13 cellular contexts compared by ENCODE assay signal in the genomic region with DNA sequence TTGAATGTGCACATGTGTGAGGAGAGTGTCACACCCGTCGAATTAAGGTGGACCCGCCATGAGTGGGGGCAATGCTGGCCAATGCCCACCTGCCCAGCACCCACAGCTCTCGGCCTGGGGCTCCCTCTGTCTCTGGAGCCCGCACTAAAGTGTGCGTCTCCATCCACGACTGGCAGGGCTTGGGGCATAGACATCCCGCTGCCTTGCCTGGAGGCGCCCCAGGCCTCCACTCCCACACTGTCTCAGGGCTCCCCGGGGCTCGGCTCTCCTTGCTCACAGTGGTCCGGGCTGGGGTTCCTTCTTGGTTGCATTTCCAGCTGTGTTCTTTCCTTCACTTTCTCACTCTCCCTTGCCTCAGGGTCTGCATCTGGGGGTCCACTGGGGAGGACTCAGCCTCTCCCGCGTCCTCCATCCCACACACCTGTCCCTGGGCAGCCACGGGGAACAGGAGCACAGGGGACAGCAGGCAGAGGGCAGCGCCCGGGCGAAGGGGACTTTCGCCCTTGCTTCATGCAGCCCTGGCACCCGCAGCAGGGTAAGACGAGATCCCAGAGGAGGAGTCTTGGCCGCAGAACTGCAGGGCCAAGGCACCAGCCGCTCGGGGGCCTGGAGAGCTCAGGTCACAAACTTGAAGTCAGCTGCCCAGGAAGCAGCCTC. TPM values are rescaled to one million over a fixed set of nuclear protein-coding genes. Genes with fewer than 3 reads are reported as not detected.
DNase-seq lines count a peak whose midpoint lies in the region; ATAC-seq, FAIRE-seq and TF ChIP-seq lines count a peak whose summit lies in the region.
"Had no signal": no experiment of that assay in that cellular context is flagged by ENCODE, and none has a peak within 500 bp of the region (broad histone marks: within the 10 kb centered on the region; RNA-seq: fewer than 3 reads in every experiment).

No MANE protein-coding gene starts in this region.

- no peaks in the 10 kb centered on the region for H3K9me3 Mint-ChIP-seq in stimulated activated naive CD8-positive, alpha-beta T cell treated with anti-CD3 and anti-CD28 coated beads, Interleukin-15, Interleukin-2, amounts not matched to agents 100 ng/mL and 50 ng/mL, for 24 hours
- no peaks in the 10 kb centered on the region for H3K9me3 Mint-ChIP-seq in activated B cell treated with CpG ODN at 0.5 μM for 24 hours

- H3K4me2 ChIP-seq in HepG2 (ENCODE audit: low read depth, low read length): peak overlapping the region; percentile 57

- TF ChIP-seq CTCF in activated B cell treated with CpG ODN at 0.5 μM for 24 hours (IDR thresholded peaks at IDR 0.05): no peak
- no peak for TF ChIP-seq CTCF in HepG2 (CRISPR knock-in tag; IDR thresholded peaks at IDR 0.05)
- no peak for TF ChIP-seq CTCF in upper lobe of right lung (IDR thresholded peaks at IDR 0.05)

- no peak for DNase-seq in stimulated activated naive CD8-positive, alpha-beta T cell treated with anti-CD3 and anti-CD28 coated beads, Interleukin-15, Interleukin-2, amounts not matched to agents 100 U/mL and 50 U/mL, for 24 hours
- no peak for DNase-seq in activated B cell treated with CpG ODN at 0.5 μM for 24 hours
- DNase-seq in HepG2 (ENCODE audit: low spot score): no peak
- DNase-seq in upper lobe of right lung: no peak
- no peak for DNase-seq in anterior cingulate cortex (lab: John Stamatoyannopoulos, UW)
- no peak for DNase-seq in stimulated activated CD4-positive, alpha-beta T cell treated with anti-CD3 and anti-CD28 coated beads, Interleukin-4, amount 100 ng/mL, for 4 hours
- DNase-seq: adrenal gland; effector CD4-positive, alpha-beta T cell; glutamatergic neuron; NCI-H1092 treated with DMSO at 0.1 percent for 48 hours had no signal

- no peak for FAIRE-seq in HepG2 (lab: Jason Lieb, UNC)

- H3K4me1 Mint-ChIP-seq in stimulated activated naive CD8-positive, alpha-beta T cell treated with anti-CD3 and anti-CD28 coated beads, Interleukin-15, Interleukin-2, amounts not matched to agents 100 ng/mL and 50 ng/mL, for 24 hours (ENCODE audit: low read depth): peaks cover 40% of the 10 kb centered on the region
- H3K4me1 Mint-ChIP-seq in activated B cell treated with CpG ODN at 0.5 μM for 24 hours: peaks cover 25% of the 10 kb centered on the region

- POLR2A ChIA-PET in activated B cell treated with CpG ODN at 0.5 μM for 24 hours (lab: Charles Lee): no interaction called here
- POLR2A ChIA-PET in HepG2 (lab: Yijun Ruan, JAX): no interaction called here

- no peaks in the 10 kb centered on the region for H4K20me1 ChIP-seq in HepG2 (ENCODE audit: insufficient read depth, low read length)

- in situ Hi-C loops in HepG2 (cut with HindIII; ENCODE audit: extremely low pct_ligation_motif_present, low pct_unique_long_range_greater_than_20kb): loop anchor here (10.0 to 25.0 kb wide), 2 partner anchors 91 to 264 kb away; no protein-coding TSS in a partner anchor

- no peak for TF ChIP-seq RAD21 in HepG2 (CRISPR knock-in tag; IDR thresholded peaks at IDR 0.05)

- H3K27me3 ChIP-seq in HepG2 (ENCODE audit: control insufficient read depth in 1 of 2, insufficient read depth in 2 of 2, low read length in 2 of 2): peaks cover 30 to 71% of the 10 kb centered on the region in 2 experiments
- peaks cover 8% of the 10 kb centered on the region for H3K27me3 ChIP-seq in upper lobe of right lung
- H3K27me3 ChIP-seq: BE2C had no signal

- H3K9me3 ChIP-seq in HepG2 (ENCODE audit: low read length) (no peaks in the 10 kb centered on the region), upper lobe of right lung (no peaks in the 10 kb centered on the region)
- H3K9me3 ChIP-seq: adrenal gland, BE2C had no signal

- no peak overlapping the region; the same call in 1 of the 2 replicates for H3K9ac ChIP-seq in HepG2 (ENCODE audit: insufficient read depth, low read depth, low read length)

- H3K36me3 Mint-ChIP-seq in stimulated activated naive CD8-positive, alpha-beta T cell treated with anti-CD3 and anti-CD28 coated beads, Interleukin-15, Interleukin-2, amounts not matched to agents 100 ng/mL and 50 ng/mL, for 24 hours (ENCODE audit: low read depth): no peaks in the 10 kb centered on the region
- no peaks in the 10 kb centered on the region for H3K36me3 Mint-ChIP-seq in activated B cell treated with CpG ODN at 0.5 μM for 24 hours (ENCODE audit: low read depth)

- no peaks in the 10 kb centered on the region for H3K27me3 Mint-ChIP-seq in stimulated activated naive CD8-positive, alpha-beta T cell treated with anti-CD3 and anti-CD28 coated beads, Interleukin-15, Interleukin-2, amounts not matched to agents 100 ng/mL and 50 ng/mL, for 24 hours
- no peaks in the 10 kb centered on the region for H3K27me3 Mint-ChIP-seq in activated B cell treated with CpG ODN at 0.5 μM for 24 hours

- WGBS in HepG2 (ENCODE audit: low lambda C conversion rate): 43% methylated on average over 24 of the region's 24 CpGs

- H3K4me3 ChIP-seq in HepG2 (replicated peaks in 1 of 3; ENCODE audit: insufficient read depth in 1 of 3, low read depth in 2 of 3, low read length in 3 of 3): peak overlapping the region in 1 of 3 experiments; percentile 56; a peak in 2 of 6 replicates
- no peak overlapping the region for H3K4me3 ChIP-seq in upper lobe of right lung
- H3K4me3 ChIP-seq: adrenal gland had no signal

- H2AFZ ChIP-seq in HepG2 (ENCODE audit: low read length): no peak overlapping the region

- no peaks in the 10 kb centered on the region for H3K36me3 ChIP-seq in HepG2 (replicated peaks in 1 of 2; ENCODE audit: control insufficient read depth in 1 of 2, insufficient read depth in 2 of 2, low read length in 2 of 2)
- H3K36me3 ChIP-seq in upper lobe of right lung: no peaks in the 10 kb centered on the region
- H3K36me3 ChIP-seq: adrenal gland, BE2C had no signal

- no peaks in the 10 kb centered on the region for H3K79me2 ChIP-seq in HepG2 (ENCODE audit: insufficient read depth, low read length)

- peak overlapping the region; percentile 62 for H3K4me3 Mint-ChIP-seq in stimulated activated naive CD8-positive, alpha-beta T cell treated with anti-CD3 and anti-CD28 coated beads, Interleukin-15, Interleukin-2, amounts not matched to agents 100 ng/mL and 50 ng/mL, for 24 hours
- H3K4me3 Mint-ChIP-seq in activated B cell treated with CpG ODN at 0.5 μM for 24 hours: peak overlapping the region; percentile 38

- TF ChIP-seq POLR2A in HepG2 (IDR thresholded peaks at IDR 0.05; ENCODE audit: insufficient read depth in 1 of 2, low read depth in 2 of 2, low read length in 2 of 2): no peak

- no peak overlapping the region for H3K27ac ChIP-seq in HepG2 (ENCODE audit: extremely low read length, insufficient read depth, low read length)
- H3K27ac ChIP-seq in upper lobe of right lung: peak overlapping the region; percentile 24

- H3K4me1 ChIP-seq in HepG2 (ENCODE audit: insufficient read depth, low read length): peaks cover 26% of the 10 kb centered on the region
- peaks cover 11% of the 10 kb centered on the region for H3K4me1 ChIP-seq in upper lobe of right lung

- peak overlapping the region; percentile 97 for H3K27ac Mint-ChIP-seq in stimulated activated naive CD8-positive, alpha-beta T cell treated with anti-CD3 and anti-CD28 coated beads, Interleukin-15, Interleukin-2, amounts not matched to agents 100 ng/mL and 50 ng/mL, for 24 hours
- peak overlapping the region; percentile 76 for H3K27ac Mint-ChIP-seq in activated B cell treated with CpG ODN at 0.5 μM for 24 hours

- CTCF ChIA-PET in activated B cell treated with CpG ODN at 0.5 μM for 24 hours (lab: Charles Lee) (no interaction called here), HepG2 (lab: Yijun Ruan, JAX; ENCODE audit: low intra/inter-chr PET ratio, low total read pairs) (no interaction called here)

- TF ChIP-seq EP300 in HepG2 (IDR thresholded peaks at IDR 0.05; ENCODE audit: low read depth in 2 of 2, low read length in 2 of 2) (no peak), HepG2 (CRISPR knock-in tag; IDR thresholded peaks at IDR 0.05; ENCODE audit: borderline replicate concordance) (no peak)

- no peak for ATAC-seq in stimulated activated naive CD8-positive, alpha-beta T cell treated with anti-CD3 and anti-CD28 coated beads, Interleukin-15, Interleukin-2, amounts not matched to agents 100 U/mL and 50 U/mL, for 24 hours
- ATAC-seq in activated B cell treated with CpG ODN at 0.5 μM for 24 hours (ENCODE audit: low read depth) (no peak), HepG2 (peak; percentile 7), upper lobe of right lung (no peak), GM19351 (IDR thresholded peaks at IDR 0.05; ENCODE audit: unreplicated experiment) (no peak)

- intact Hi-C loops in activated B cell treated with CpG ODN at 0.5 μM for 24 hours (cut with micrococcal nuclease): loop anchor here (2.0 kb wide), 1 partner anchor 35 kb away; no protein-coding TSS in a partner anchor
- intact Hi-C loops in HepG2 (cut with micrococcal nuclease; ENCODE audit: unreplicated experiment): no loop called here
- intact Hi-C loops in upper lobe of right lung (cut with DNase I): no loop called here

- no TSS peak for BruUV-seq in HepG2 (replicated peaks; lab: Mats Ljungman, UMichigan)

RNA-seq across cellular contexts. Expression of gene MRGBP, which starts 20.1 kb away (rescaled TPM):
- total RNA-seq in activated B cell treated with CpG ODN at 0.5 μM for 24 hours: 9.8 and 10.7 TPM in 2 replicates
- total RNA-seq in HepG2 (2016; rRNA removed; fragmentation: Illumina TruSeq; extraction: Trizol): 34.8 and 35.9 TPM in 2 replicates
- 79.0 and 80.7 TPM in 2 replicates for total RNA-seq in HepG2 (2016; cell fraction: cytosol; rRNA removed; fragmentation: Illumina TruSeq; extraction: Trizol; ENCODE audit: low read depth)
- 31.8 and 38.7 TPM in 2 replicates for total RNA-seq in HepG2 (2016; cell fraction: insoluble cytoplasmic fraction; rRNA removed; fragmentation: Illumina TruSeq; extraction: Trizol)
- 96.7 and 98.0 TPM in 2 replicates for total RNA-seq in HepG2 (2016; cell fraction: membrane; rRNA removed; fragmentation: Illumina TruSeq; extraction: Trizol)
- total RNA-seq in HepG2 (2016; cell fraction: nucleus; rRNA removed; fragmentation: Illumina TruSeq; extraction: Trizol): 17.0 and 18.5 TPM in 2 replicates
- polyA plus RNA-seq in HepG2 (2011; rRNA removed): 31.6 and 34.2 TPM in 2 replicates
- polyA plus RNA-seq in HepG2 (2011; cell fraction: cytosol; rRNA removed): 30.7 and 37.2 TPM in 2 replicates
- 29.7 and 36.4 TPM in 2 replicates for polyA plus RNA-seq in HepG2 (2011; cell fraction: nucleus; rRNA removed)
- polyA plus RNA-seq in HepG2 (2012): 21.6 and 23.1 TPM in 2 replicates
- polyA plus RNA-seq in HepG2 (2016; cell fraction: cytosol; fragmentation: Illumina TruSeq; extraction: Trizol; ENCODE audit: low read depth): 88.5 and 96.5 TPM in 2 replicates
- polyA plus RNA-seq in HepG2 (2016; cell fraction: insoluble cytoplasmic fraction; fragmentation: Illumina TruSeq; extraction: Trizol; ENCODE audit: low read depth): 34.9 and 39.2 TPM in 2 replicates
- 88.7 and 90.6 TPM in 2 replicates for polyA plus RNA-seq in HepG2 (2016; cell fraction: membrane; fragmentation: Illumina TruSeq; extraction: Trizol; ENCODE audit: low read depth)
- 40.3 and 42.7 TPM in 2 replicates for polyA plus RNA-seq in HepG2 (2016; cell fraction: nucleus; fragmentation: Illumina TruSeq; extraction: Trizol; ENCODE audit: insufficient read depth, low read depth)
- 21.2 and 36.8 TPM in 2 replicates for polyA minus RNA-seq in HepG2 (2011; rRNA and poly(A)+ RNA removed; ENCODE audit: low replicate concordance)
- polyA minus RNA-seq in HepG2 (2011; cell fraction: cytosol; rRNA and poly(A)+ RNA removed): 12.7 and 13.0 TPM in 2 replicates
- polyA minus RNA-seq in HepG2 (2011; cell fraction: nucleus; rRNA and poly(A)+ RNA removed): 10.2 and 10.9 TPM in 2 replicates
- 8.8 TPM for total RNA-seq in upper lobe of right lung

RNA-seq across cellular contexts. Expression of gene OGFR, which starts 28.5 kb away (rescaled TPM):
- total RNA-seq in activated B cell treated with CpG ODN at 0.5 μM for 24 hours: 74.6 and 78.9 TPM in 2 replicates
- total RNA-seq in HepG2 (2016; rRNA removed; fragmentation: Illumina TruSeq; extraction: Trizol): 68.3 and 81.8 TPM in 2 replicates
- 6.3 and 8.7 TPM in 2 replicates for total RNA-seq in HepG2 (2016; cell fraction: cytosol; rRNA removed; fragmentation: Illumina TruSeq; extraction: Trizol; ENCODE audit: low read depth)
- 58.8 and 84.2 TPM in 2 replicates for total RNA-seq in HepG2 (2016; cell fraction: insoluble cytoplasmic fraction; rRNA removed; fragmentation: Illumina TruSeq; extraction: Trizol)
- total RNA-seq in HepG2 (2016; cell fraction: membrane; rRNA removed; fragmentation: Illumina TruSeq; extraction: Trizol): 20.8 and 24.4 TPM in 2 replicates
- total RNA-seq in HepG2 (2016; cell fraction: nucleus; rRNA removed; fragmentation: Illumina TruSeq; extraction: Trizol): 33.8 and 41.3 TPM in 2 replicates
- 47.7 and 62.2 TPM in 2 replicates for polyA plus RNA-seq in HepG2 (2011; rRNA removed)
- 58.6 and 82.5 TPM in 2 replicates for polyA plus RNA-seq in HepG2 (2011; cell fraction: cytosol; rRNA removed)
- 105 and 121 TPM in 2 replicates for polyA plus RNA-seq in HepG2 (2011; cell fraction: nucleus; rRNA removed)
- polyA plus RNA-seq in HepG2 (2012): 34.0 and 38.1 TPM in 2 replicates
- polyA plus RNA-seq in HepG2 (2016; cell fraction: cytosol; fragmentation: Illumina TruSeq; extraction: Trizol; ENCODE audit: low read depth): 4.2 and 4.7 TPM in 2 replicates
- 68.1 and 77.5 TPM in 2 replicates for polyA plus RNA-seq in HepG2 (2016; cell fraction: insoluble cytoplasmic fraction; fragmentation: Illumina TruSeq; extraction: Trizol; ENCODE audit: low read depth)
- 11.5 and 14.2 TPM in 2 replicates for polyA plus RNA-seq in HepG2 (2016; cell fraction: membrane; fragmentation: Illumina TruSeq; extraction: Trizol; ENCODE audit: low read depth)
- polyA plus RNA-seq in HepG2 (2016; cell fraction: nucleus; fragmentation: Illumina TruSeq; extraction: Trizol; ENCODE audit: insufficient read depth, low read depth): 103 and 104 TPM in 2 replicates
- polyA minus RNA-seq in HepG2 (2011; rRNA and poly(A)+ RNA removed; ENCODE audit: low replicate concordance): 38.5 and 45.1 TPM in 2 replicates
- polyA minus RNA-seq in HepG2 (2011; cell fraction: cytosol; rRNA and poly(A)+ RNA removed): 39.4 and 42.5 TPM in 2 replicates
- 15.1 and 20.0 TPM in 2 replicates for polyA minus RNA-seq in HepG2 (2011; cell fraction: nucleus; rRNA and poly(A)+ RNA removed)
- 58.2 TPM for total RNA-seq in upper lobe of right lung

RNA-seq across cellular contexts. Expression of gene COL9A3, which starts 40.7 kb away (rescaled TPM):
- 33.2 and 37.6 TPM in 2 replicates for total RNA-seq in activated B cell treated with CpG ODN at 0.5 μM for 24 hours
- total RNA-seq in HepG2 (2016; rRNA removed; fragmentation: Illumina TruSeq; extraction: Trizol): 53.3 and 204 TPM in 2 replicates
- 13.9 and 15.8 TPM in 2 replicates for total RNA-seq in HepG2 (2016; cell fraction: cytosol; rRNA removed; fragmentation: Illumina TruSeq; extraction: Trizol; ENCODE audit: low read depth)
- total RNA-seq in HepG2 (2016; cell fraction: insoluble cytoplasmic fraction; rRNA removed; fragmentation: Illumina TruSeq; extraction: Trizol): 48.0 and 215 TPM in 2 replicates
- 19.3 and 20.8 TPM in 2 replicates for total RNA-seq in HepG2 (2016; cell fraction: membrane; rRNA removed; fragmentation: Illumina TruSeq; extraction: Trizol)
- 216 and 254 TPM in 2 replicates for total RNA-seq in HepG2 (2016; cell fraction: nucleus; rRNA removed; fragmentation: Illumina TruSeq; extraction: Trizol)
- 155 and 175 TPM in 2 replicates for polyA plus RNA-seq in HepG2 (2011; rRNA removed)
- polyA plus RNA-seq in HepG2 (2011; cell fraction: cytosol; rRNA removed): 84.5 and 113 TPM in 2 replicates
- polyA plus RNA-seq in HepG2 (2011; cell fraction: nucleus; rRNA removed): 1,291 and 1,782 TPM in 2 replicates
- polyA plus RNA-seq in HepG2 (2012): 79.9 and 172 TPM in 2 replicates
- 9.2 and 9.5 TPM in 2 replicates for polyA plus RNA-seq in HepG2 (2016; cell fraction: cytosol; fragmentation: Illumina TruSeq; extraction: Trizol; ENCODE audit: low read depth)
- polyA plus RNA-seq in HepG2 (2016; cell fraction: insoluble cytoplasmic fraction; fragmentation: Illumina TruSeq; extraction: Trizol; ENCODE audit: low read depth): 55.1 and 66.2 TPM in 2 replicates
- polyA plus RNA-seq in HepG2 (2016; cell fraction: membrane; fragmentation: Illumina TruSeq; extraction: Trizol; ENCODE audit: low read depth): 17.0 and 20.1 TPM in 2 replicates
- 637 and 662 TPM in 2 replicates for polyA plus RNA-seq in HepG2 (2016; cell fraction: nucleus; fragmentation: Illumina TruSeq; extraction: Trizol; ENCODE audit: insufficient read depth, low read depth)
- 5.1 and 12.2 TPM in 2 replicates for polyA minus RNA-seq in HepG2 (2011; rRNA and poly(A)+ RNA removed; ENCODE audit: low replicate concordance)
- 23.0 and 25.3 TPM in 2 replicates for polyA minus RNA-seq in HepG2 (2011; cell fraction: cytosol; rRNA and poly(A)+ RNA removed)
- polyA minus RNA-seq in HepG2 (2011; cell fraction: nucleus; rRNA and poly(A)+ RNA removed): 56.8 and 67.0 TPM in 2 replicates
- 1.1 TPM for total RNA-seq in upper lobe of right lung
